1 cellular context compared by ENCODE assay signal in genomic region chr9:101400120-101400519, GRCh38.
TF ChIP-seq lines count a peak whose summit lies in the region.

No MANE protein-coding gene starts in this region.

TF ChIP-seq in HEK293, 187 proteins besides CTCF, POLR2A, EP300 and RAD21 (continued from another document):
- TF ChIP-seq PRDM10 (tag by site-specific recombination; IDR thresholded peaks at IDR 0.05) = no peak
- TF ChIP-seq, protein P1, sequence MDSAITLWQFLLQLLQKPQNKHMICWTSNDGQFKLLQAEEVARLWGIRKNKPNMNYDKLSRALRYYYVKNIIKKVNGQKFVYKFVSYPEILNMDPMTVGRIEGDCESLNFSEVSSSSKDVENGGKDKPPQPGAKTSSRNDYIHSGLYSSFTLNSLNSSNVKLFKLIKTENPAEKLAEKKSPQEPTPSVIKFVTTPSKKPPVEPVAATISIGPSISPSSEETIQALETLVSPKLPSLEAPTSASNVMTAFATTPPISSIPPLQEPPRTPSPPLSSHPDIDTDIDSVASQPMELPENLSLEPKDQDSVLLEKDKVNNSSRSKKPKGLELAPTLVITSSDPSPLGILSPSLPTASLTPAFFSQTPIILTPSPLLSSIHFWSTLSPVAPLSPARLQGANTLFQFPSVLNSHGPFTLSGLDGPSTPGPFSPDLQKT (IDR thresholded peaks at IDR 0.05; ENCODE audit: borderline replicate concordance, low read depth, low read length) = no peak
- TF ChIP-seq ZNF600 (tag by site-specific recombination; IDR thresholded peaks at IDR 0.05) = peak; percentile 50; the same call in 1 of the 2 replicates
- TF ChIP-seq ZFHX2 (tag by site-specific recombination; conservative IDR thresholded peaks at IDR 0.05) = peak; percentile 58
- peak; percentile 67 for TF ChIP-seq EGR2 (tag by site-specific recombination; IDR thresholded peaks at IDR 0.05; ENCODE audit: low read depth)
